Comparison of ENCODE assay signal across 8 cellular contexts in the genomic region with DNA sequence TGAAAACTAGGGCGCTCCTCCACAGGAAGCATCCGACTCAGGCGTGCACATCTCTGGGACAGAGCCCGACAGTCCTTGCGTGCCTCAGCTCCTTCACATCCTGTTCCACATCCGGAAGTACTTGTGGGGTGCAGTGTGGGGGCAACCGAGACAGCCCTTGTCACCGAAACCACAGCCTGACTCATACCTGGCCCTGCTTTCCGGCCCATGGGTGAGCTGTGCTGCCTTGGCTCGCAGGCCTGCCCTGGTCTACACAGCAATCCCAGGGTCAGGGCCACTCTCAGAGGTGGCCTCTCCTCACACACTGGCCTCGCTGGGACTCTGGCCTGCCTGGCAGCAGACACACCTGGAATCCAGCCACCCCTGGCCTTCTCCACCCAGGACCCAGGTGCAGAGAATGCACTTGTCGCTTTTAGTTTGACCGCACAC.
DNase-seq lines count a peak whose midpoint lies in the region; ATAC-seq and TF ChIP-seq lines count a peak whose summit lies in the region.

No MANE protein-coding gene starts in this region.

- H3K9me3 ChIP-seq in OCI-LY7 (ENCODE audit: low read length) (no peaks in the 10 kb centered on the region), smooth muscle cell (replicated peaks; ENCODE audit: low read depth) (no peaks in the 10 kb centered on the region)

- H3K27ac ChIP-seq in OCI-LY7 (ENCODE audit: low read depth, low read length, poor library complexity, severe bottlenecking) (peak overlapping the region; percentile 29), smooth muscle cell (ENCODE audit: low read depth) (peak overlapping the region; percentile 92)

- no peaks in the 10 kb centered on the region for H3K9me3 Mint-ChIP-seq in activated T-cell treated with anti-CD3 and anti-CD28 coated beads, Interleukin-2, amount 50 U/mL, for 72 hours

- H2AFZ ChIP-seq in OCI-LY7 (ENCODE audit: low read length) (no peak overlapping the region), smooth muscle cell (ENCODE audit: low read depth) (no peak overlapping the region)

- BruUV-seq in OCI-LY7 (replicated peaks; lab: Mats Ljungman, UMichigan) = no TSS peak

- peak; percentile 95 for ATAC-seq in GM18505 (IDR thresholded peaks at IDR 0.05; ENCODE audit: unreplicated experiment)
- peak; percentile 94 for ATAC-seq in HG02884 (IDR thresholded peaks at IDR 0.05; ENCODE audit: unreplicated experiment)
- ATAC-seq in activated T-cell treated with anti-CD3 and anti-CD28 coated beads, Interleukin-2, amount 50 U/mL, for 72 hours (replicated peaks in 1 of 2) = peak; percentile 84 to 86

- H3K27me3 ChIP-seq in smooth muscle cell (ENCODE audit: low read depth) = no peaks in the 10 kb centered on the region

- WGBS in smooth muscle cell (ENCODE audit: low lambda C conversion rate) = 27% methylated on average over 13 of the region's 13 CpGs

- peak overlapping the region; percentile 34 for H3K4me3 ChIP-seq in OCI-LY7 (ENCODE audit: low read depth, low read length, poor library complexity, severe bottlenecking)
- no peak overlapping the region for H3K4me3 ChIP-seq in smooth muscle cell

- DNase-seq in OCI-LY7 (ENCODE audit: low spot score) (peak; percentile 61), glomerular visceral epithelial cell (ENCODE audit: extremely low spot score) (peak; percentile 94), smooth muscle cell (lab: John Stamatoyannopoulos, UW; ENCODE audit: unreplicated experiment) (peak; percentile 7), NCI-H2081 treated with DMSO at 0.1 percent for 48 hours (lab: John Stamatoyannopoulos, UW) (no peak), NCI-H1694 (lab: John Stamatoyannopoulos, UW) (no peak)
- DNase-seq in activated T-cell treated with anti-CD3 and anti-CD28 coated beads, Interleukin-2, amount 50 U/mL, for 72 hours = peak; percentile 92

- peaks cover 34% of the 10 kb centered on the region for H3K36me3 ChIP-seq in OCI-LY7 (ENCODE audit: insufficient read depth, low read length)
- no peaks in the 10 kb centered on the region for H3K36me3 ChIP-seq in smooth muscle cell (ENCODE audit: low read depth)

- intact Hi-C loops in OCI-LY7 (cut with micrococcal nuclease; ENCODE audit: unreplicated experiment) = no loop called here

- peak overlapping the region; percentile 64 to 79 for H3K4me3 Mint-ChIP-seq in activated T-cell treated with anti-CD3 and anti-CD28 coated beads, Interleukin-2, amount 50 U/mL, for 72 hours

- H3K79me2 ChIP-seq in OCI-LY7 (ENCODE audit: insufficient read depth, low read depth, low read length) (peaks cover 20% of the 10 kb centered on the region), smooth muscle cell (ENCODE audit: low read depth) (peaks cover 54% of the 10 kb centered on the region)

- H3K36me3 Mint-ChIP-seq in activated T-cell treated with anti-CD3 and anti-CD28 coated beads, Interleukin-2, amount 50 U/mL, for 72 hours (ENCODE audit: insufficient read depth in 2 of 2) = peaks cover 13 to 27% of the 10 kb centered on the region in 2 donors

- H3K9me2 ChIP-seq in OCI-LY7 (ENCODE audit: insufficient read depth, low read length) = no peaks in the 10 kb centered on the region

- H3K4me2 ChIP-seq in OCI-LY7 (ENCODE audit: low read length) (peak overlapping the region; percentile 63), smooth muscle cell (peak overlapping the region; percentile 74)

- peaks cover 11% of the 10 kb centered on the region for H3F3A ChIP-seq in smooth muscle cell (ENCODE audit: low read depth)

- H3K4me1 ChIP-seq in OCI-LY7 (ENCODE audit: insufficient read depth, low read length, poor library complexity, severe bottlenecking) (peaks cover 40% of the 10 kb centered on the region), smooth muscle cell (ENCODE audit: low read depth) (peaks cover 56% of the 10 kb centered on the region)

- H3K9ac ChIP-seq in smooth muscle cell (ENCODE audit: low read depth) = peak overlapping the region; percentile 68

- POLR2A ChIA-PET in OCI-LY7 (lab: Charles Lee) = interaction anchor here (0.7 kb wide), 1 partner anchor 11 kb away, joined by 3 read pairs; no protein-coding TSS in a partner anchor

- TF ChIP-seq CTCF in OCI-LY7 (conservative IDR thresholded peaks at IDR 0.05; ENCODE audit: low read length) (no peak), smooth muscle cell (IDR thresholded peaks at IDR 0.05; ENCODE audit: borderline replicate concordance, insufficient read depth, poor library complexity, severe bottlenecking) (no peak)

- peaks cover 50% of the 10 kb centered on the region for H3K4me1 Mint-ChIP-seq in activated T-cell treated with anti-CD3 and anti-CD28 coated beads, Interleukin-2, amount 50 U/mL, for 72 hours (ENCODE audit: low read depth)

- no peaks in the 10 kb centered on the region for H4K20me1 ChIP-seq in OCI-LY7 (ENCODE audit: insufficient read depth, low read length)
- peaks cover 27% of the 10 kb centered on the region for H4K20me1 ChIP-seq in smooth muscle cell (ENCODE audit: low read depth)

- TF ChIP-seq POLR2A in GM18505 (IDR thresholded peaks at IDR 0.05; ENCODE audit: borderline replicate concordance, extremely low read depth, insufficient read depth, insufficient read length) = peak; percentile 56

- CTCF ChIA-PET in OCI-LY7 (lab: Charles Lee; ENCODE audit: unreplicated experiment) = interaction anchor here (0.9 kb wide), 1 partner anchor 11 kb away, joined by 4 read pairs; no protein-coding TSS in a partner anchor

- peak overlapping the region; percentile 82 for H3K27ac Mint-ChIP-seq in activated T-cell treated with anti-CD3 and anti-CD28 coated beads, Interleukin-2, amount 50 U/mL, for 72 hours

- no peaks in the 10 kb centered on the region for H3K27me3 Mint-ChIP-seq in activated T-cell treated with anti-CD3 and anti-CD28 coated beads, Interleukin-2, amount 50 U/mL, for 72 hours (ENCODE audit: low read depth)

Comparison
In these comparisons a context has a peak if more than half of its experiments do, and no peak if none do; other contexts are left out.
1. DNase-seq: peak in OCI-LY7 (single experiment), activated T-cell treated with anti-CD3 and anti-CD28 coated beads, Interleukin-2, amount 50 U/mL, for 72 hours (2 of 2), glomerular visceral epithelial cell (single experiment) and smooth muscle cell (single experiment); none in NCI-H2081 treated with DMSO at 0.1 percent for 48 hours (single experiment) and NCI-H1694 (single experiment).
2. Peak in every context shown above with its lines, with median percentiles within 50 percentile points of each other: ATAC-seq.